ENCODE assay signal across 19 cellular contexts in genomic region chr7:5229451-5230271, GRCh38. TPM values are rescaled to one million over a fixed set of nuclear protein-coding genes. Genes with fewer than 3 reads are reported as not detected.
DNase-seq lines count a peak whose midpoint lies in the region; ATAC-seq and TF ChIP-seq lines count a peak whose summit lies in the region.
"Had no signal": no experiment of that assay in that cellular context is flagged by ENCODE, and none has a peak within 500 bp of the region (broad histone marks: within the 10 kb centered on the region; RNA-seq: fewer than 3 reads in every experiment).

No MANE protein-coding gene starts in this region.

- TF ChIP-seq EP300 in gastroesophageal sphincter (IDR thresholded peaks at IDR 0.05) (no peak), tibial nerve (IDR thresholded peaks at IDR 0.05) (no peak)

- intact Hi-C loops in naive thymus-derived CD4-positive, alpha-beta T cell (cut with micrococcal nuclease) = no loop called here

- no peak overlapping the region for H3K4me3 ChIP-seq in gastroesophageal sphincter
- H3K4me3 ChIP-seq in tibial nerve = no peak overlapping the region
- no peak overlapping the region for H3K4me3 ChIP-seq in naive thymus-derived CD4-positive, alpha-beta T cell (ENCODE audit: low read length)
- H3K4me3 ChIP-seq: PC-9, prostate gland, smooth muscle cell, tibial artery had no signal

- DNase-seq in activated T-cell treated with anti-CD3 and anti-CD28 coated beads, Interleukin-2, amount 50 U/mL, for 24 hours = no peak
- no peak for DNase-seq in activated T-cell treated with anti-CD3 and anti-CD28 coated beads, Interleukin-2, amount 50 U/mL, for 48 hours
- DNase-seq in NAMALWA (ENCODE audit: low spot score) (peak; percentile 61), tibial nerve (ENCODE audit: low spot score in 2 of 2) (no peak), activated gamma-delta T cell (lab: John Stamatoyannopoulos, UW) (no peak), RWPE1 (ENCODE audit: low spot score) (no peak)
- DNase-seq in naive thymus-derived CD4-positive, alpha-beta T cell = no peak
- DNase-seq: activated CD4-positive, alpha-beta T cell treated with anti-CD3 and anti-CD28 coated beads, Interleukin-2, amount 10 ng/mL, durations not matched to agents 24 days and 14 days; cortex of kidney; DMS79; NCI-H2029; PC-9; tibial artery had no signal

- no peak for ATAC-seq in gastroesophageal sphincter
- ATAC-seq in naive thymus-derived CD4-positive, alpha-beta T cell = no peak
- ATAC-seq: SK-N-SH treated with all-trans-retinoic acid at 6 μM for 48 hours had no signal

- H3K4me1 ChIP-seq in gastroesophageal sphincter = peaks cover 0 to 33% (median 10%) of the 10 kb centered on the region in 3 donors
- H3K4me1 ChIP-seq in tibial nerve = peaks cover 0 to 36% (median 20%) of the 10 kb centered on the region in 4 donors
- H3K4me1 ChIP-seq in naive thymus-derived CD4-positive, alpha-beta T cell (ENCODE audit: control insufficient read depth in 2 of 2, insufficient read depth in 2 of 2, low read length in 2 of 2) = no peaks in the 10 kb centered on the region
- H3K4me1 ChIP-seq: tibial artery had no signal

- POLR2A ChIA-PET in naive thymus-derived CD4-positive, alpha-beta T cell (lab: Charles Lee) = no interaction called here
- POLR2A ChIA-PET in RWPE1 (lab: Yijun Ruan, JAX; ENCODE audit: low non-redundant PET) = no interaction called here

- H3K27me3 ChIP-seq in gastroesophageal sphincter (no peaks in the 10 kb centered on the region), tibial nerve (no peaks in the 10 kb centered on the region)
- H3K27me3 ChIP-seq in naive thymus-derived CD4-positive, alpha-beta T cell (ENCODE audit: control insufficient read depth in 2 of 2, insufficient read depth in 2 of 2, low read length in 2 of 2) = no peaks in the 10 kb centered on the region
- H3K27me3 ChIP-seq: tibial artery had no signal

- no peak for TF ChIP-seq CTCF in gastroesophageal sphincter (IDR thresholded peaks at IDR 0.05)
- TF ChIP-seq CTCF in tibial nerve (IDR thresholded peaks at IDR 0.05) = no peak
- no peak for TF ChIP-seq CTCF in RWPE1 (conservative IDR thresholded peaks at IDR 0.05; ENCODE audit: low read depth)

- H3K4me1 Mint-ChIP-seq in activated T-cell treated with anti-CD3 and anti-CD28 coated beads, Interleukin-2, amount 50 U/mL, for 24 hours (ENCODE audit: low read depth) = peaks cover 38% of the 10 kb centered on the region
- H3K4me1 Mint-ChIP-seq in naive thymus-derived CD4-positive, alpha-beta T cell = peaks cover 7 to 38% (median 34%) of the 10 kb centered on the region in 7 donors

- CTCF ChIA-PET in naive thymus-derived CD4-positive, alpha-beta T cell (lab: Charles Lee) = no interaction called here
- CTCF ChIA-PET in RWPE1 (lab: Yijun Ruan, JAX) = no interaction called here

- H3K27ac ChIP-seq in gastroesophageal sphincter = peak overlapping the region in 3 of 4 donors; percentile 43 to 68 (median 59)
- peak overlapping the region; percentile 30 to 91 (median 76) for H3K27ac ChIP-seq in tibial nerve
- no peak overlapping the region for H3K27ac ChIP-seq in naive thymus-derived CD4-positive, alpha-beta T cell (ENCODE audit: low read depth, low read length)
- no peak overlapping the region for H3K27ac ChIP-seq in RWPE1
- H3K27ac ChIP-seq: PC-9, tibial artery had no signal

- TF ChIP-seq POLR2A in gastroesophageal sphincter (IDR thresholded peaks at IDR 0.05) (no peak), tibial nerve (IDR thresholded peaks at IDR 0.05) (no peak)

- H3K4me3 Mint-ChIP-seq in activated T-cell treated with anti-CD3 and anti-CD28 coated beads, Interleukin-2, amount 50 U/mL, for 24 hours = no peak overlapping the region
- H3K4me3 Mint-ChIP-seq in naive thymus-derived CD4-positive, alpha-beta T cell = peak overlapping the region in 1 of 10 donors; percentile 65
- H3K4me3 Mint-ChIP-seq: activated CD4-positive, alpha-beta T cell treated with anti-CD3 and anti-CD28 coated beads, Interleukin-2, amount 10 ng/mL, durations not matched to agents 24 days and 14 days had no signal

- WGBS in gastroesophageal sphincter (ENCODE audit: low coverage in 1 of 2), 2 donors = 59 to 87% methylated on average over 3 to 21 of the region's 27 CpGs
- 84 to 85% methylated on average over 27 of the region's 27 CpGs for WGBS in tibial nerve, 2 donors

- peak overlapping the region; percentile 33 for H3K27ac Mint-ChIP-seq in activated T-cell treated with anti-CD3 and anti-CD28 coated beads, Interleukin-2, amount 50 U/mL, for 24 hours
- peak overlapping the region in 4 of 9 donors; percentile 80 to 88 (median 82) for H3K27ac Mint-ChIP-seq in naive thymus-derived CD4-positive, alpha-beta T cell
- H3K27ac Mint-ChIP-seq: activated CD4-positive, alpha-beta T cell treated with anti-CD3 and anti-CD28 coated beads, Interleukin-2, amount 10 ng/mL, durations not matched to agents 24 days and 14 days had no signal

- peaks cover 0 to 90% of the 10 kb centered on the region in 2 donors for H3K36me3 ChIP-seq in gastroesophageal sphincter
- peaks cover 5 to 89% (median 14%) of the 10 kb centered on the region in 3 donors for H3K36me3 ChIP-seq in tibial nerve
- peaks cover 11 to 72% (median 15%) of the 10 kb centered on the region in 3 experiments for H3K36me3 ChIP-seq in naive thymus-derived CD4-positive, alpha-beta T cell (ENCODE audit: control insufficient read depth in 2 of 3, insufficient read depth in 3 of 3, low read length in 3 of 3)

- no peaks in the 10 kb centered on the region for H3K9me3 Mint-ChIP-seq in activated T-cell treated with anti-CD3 and anti-CD28 coated beads, Interleukin-2, amount 50 U/mL, for 24 hours
- H3K9me3 Mint-ChIP-seq in naive thymus-derived CD4-positive, alpha-beta T cell = no peaks in the 10 kb centered on the region
- H3K9me3 Mint-ChIP-seq: activated CD4-positive, alpha-beta T cell treated with anti-CD3 and anti-CD28 coated beads, Interleukin-2, amount 10 ng/mL, durations not matched to agents 24 days and 14 days; activated naive CD4-positive, alpha-beta T cell treated with anti-CD3 and anti-CD28 coated beads, Interleukin-2, amount 50 U/mL, for 72 hours; CD8-positive, alpha-beta T cell had no signal

- H3K9me3 ChIP-seq in gastroesophageal sphincter (no peaks in the 10 kb centered on the region), tibial nerve (no peaks in the 10 kb centered on the region)
- H3K9me3 ChIP-seq in naive thymus-derived CD4-positive, alpha-beta T cell (ENCODE audit: control insufficient read depth in 2 of 3, low read length in 3 of 3) = no peaks in the 10 kb centered on the region
- H3K9me3 ChIP-seq: prostate gland, tibial artery had no signal

- peaks cover 79% of the 10 kb centered on the region for H3K36me3 Mint-ChIP-seq in activated T-cell treated with anti-CD3 and anti-CD28 coated beads, Interleukin-2, amount 50 U/mL, for 24 hours (ENCODE audit: low read depth)
- peaks cover 9 to 40% (median 15%) of the 10 kb centered on the region in 5 donors for H3K36me3 Mint-ChIP-seq in naive thymus-derived CD4-positive, alpha-beta T cell

- H3K27me3 Mint-ChIP-seq in activated T-cell treated with anti-CD3 and anti-CD28 coated beads, Interleukin-2, amount 50 U/mL, for 24 hours = no peaks in the 10 kb centered on the region
- no peaks in the 10 kb centered on the region for H3K27me3 Mint-ChIP-seq in naive thymus-derived CD4-positive, alpha-beta T cell
- H3K27me3 Mint-ChIP-seq: activated CD4-positive, alpha-beta T cell treated with anti-CD3 and anti-CD28 coated beads, Interleukin-2, amount 10 ng/mL, durations not matched to agents 24 days and 14 days had no signal

RNA-seq across cellular contexts. Expression of gene WIPI2, which starts 39.6 kb away (rescaled TPM):
- total RNA-seq in gastroesophageal sphincter = 10 to 100 TPM; 51.2 to 59.2 (median 54.9) TPM
- 10 to 100 TPM; 61.3 to 77.7 (median 66.4) TPM for total RNA-seq in tibial nerve
- 100 to 1,000 TPM in 2 of 5 experiments, 10 to 100 TPM in 3; 57.3 to 120 (median 87.1) TPM for total RNA-seq in naive thymus-derived CD4-positive, alpha-beta T cell
- 100 to 1,000 TPM in 1 of 2 donors, 10 to 100 TPM in 1; 83.4 to 118 TPM for polyA plus RNA-seq in naive thymus-derived CD4-positive, alpha-beta T cell

RNA-seq across cellular contexts. Expression of gene SLC29A4, which starts 53.1 kb away (rescaled TPM):
- total RNA-seq in gastroesophageal sphincter (1 to 10 TPM; 1.1 to 4.7 (median 2.4) TPM), tibial nerve (1 to 10 TPM; 1.4 to 6.3 (median 2.7) TPM)
- total RNA-seq in naive thymus-derived CD4-positive, alpha-beta T cell = 1 to 10 TPM in 1 of 5 experiments, under 1 TPM in 4; 0.11 to 1.3 (median 0.32) TPM
- under 1 TPM in 1 of 2 donors, not detected in 1; 0.38 TPM for polyA plus RNA-seq in naive thymus-derived CD4-positive, alpha-beta T cell

Comparison
In these comparisons a context has a peak if more than half of its experiments do, and no peak if none do; other contexts are left out.
1. H3K27ac ChIP-seq: peak in gastroesophageal sphincter (3 of 4) and tibial nerve (4 of 4); none in naive thymus-derived CD4-positive, alpha-beta T cell (single experiment) and RWPE1 (single experiment).